10 cellular contexts compared by ENCODE assay signal in genomic region chr15:64455951-64456350, GRCh38. TPM values are rescaled to one million over a fixed set of nuclear protein-coding genes. Genes with fewer than 3 reads are reported as not detected.
A peak's percentile ranks its signal among the peaks of the same experiment; 100 is the strongest.
DNase-seq lines count a peak whose midpoint lies in the region; ATAC-seq and TF ChIP-seq lines count a peak whose summit lies in the region.
"Had no signal": no experiment of that assay in that cellular context is flagged by ENCODE, and none has a peak within 500 bp of the region (broad histone marks: within the 10 kb centered on the region; RNA-seq: fewer than 3 reads in every experiment).

No MANE protein-coding gene starts in this region.

- WGBS in IMR-90 (ENCODE audit: extremely low coverage in 2 of 2, insufficient read length in 1 of 2), 2 experiments = no CpG with 5 or more reads among the region's 3 CpGs
- 81 to 93% methylated on average over 2 to 3 of the region's 3 CpGs for WGBS in endodermal cell (ENCODE audit: insufficient coverage in 1 of 2, insufficient read length in 1 of 2), 2 experiments
- 55 to 86% methylated on average over 3 of the region's 3 CpGs for WGBS in sigmoid colon, 2 donors

- TF ChIP-seq CTCF in IMR-90 (conservative IDR thresholded peaks at IDR 0.05; ENCODE audit: low read depth, low read length) = no peak
- no peak for TF ChIP-seq CTCF in OCI-LY7 (conservative IDR thresholded peaks at IDR 0.05; ENCODE audit: low read length)
- TF ChIP-seq CTCF in endodermal cell (conservative IDR thresholded peaks at IDR 0.05) = no peak
- TF ChIP-seq CTCF in sigmoid colon (IDR thresholded peaks at IDR 0.05) = no peak
- no peak for TF ChIP-seq CTCF in GM20000 (IDR thresholded peaks at IDR 0.05; ENCODE audit: extremely low read depth, missing control alignments)

- POLR2A ChIA-PET in IMR-90 (lab: Charles Lee; ENCODE audit: unreplicated experiment) = no interaction called here
- POLR2A ChIA-PET in OCI-LY7 (lab: Charles Lee) = interaction anchor here (0.6 to 0.8 kb wide), 2 partner anchors 16 to 220 kb away, joined by 3 to 4 read pairs; no protein-coding TSS in a partner anchor

- no peak overlapping the region for H3K56ac ChIP-seq in IMR-90 (ENCODE audit: extremely low read depth, insufficient read depth, low read length)

- H3K4me2 ChIP-seq in IMR-90 (ENCODE audit: low read depth, low read length) (peak overlapping the region; percentile 66), OCI-LY7 (ENCODE audit: low read length) (peak overlapping the region; percentile 76)

- no peak overlapping the region for H3K14ac ChIP-seq in IMR-90 (replicated peaks; ENCODE audit: low read depth, low read length)

- no peak for ATAC-seq in IMR-90 (ENCODE audit: low read depth)
- no peak for ATAC-seq in GM18909 (IDR thresholded peaks at IDR 0.05; ENCODE audit: poor library complexity, unreplicated experiment)

- H3K9ac ChIP-seq in IMR-90 (ENCODE audit: low read depth, low read length) (no peak overlapping the region), endodermal cell (ENCODE audit: extremely low read depth, low read length, poor library complexity, severe bottlenecking) (no peak overlapping the region)

- no peak overlapping the region for H4K8ac ChIP-seq in IMR-90 (ENCODE audit: low read depth in 2 of 2, low read length in 2 of 2)

- no peak for TF ChIP-seq EP300 in sigmoid colon (IDR thresholded peaks at IDR 0.05)

- H4K91ac ChIP-seq in IMR-90 (ENCODE audit: insufficient read depth, low read depth, low read length) = no peak overlapping the region

- no peak overlapping the region for H2BK5ac ChIP-seq in IMR-90 (ENCODE audit: low read depth, low read length, poor library complexity, severe bottlenecking)

- no peak overlapping the region for H2BK20ac ChIP-seq in IMR-90 (ENCODE audit: low read depth, low read length)

- H4K20me1 ChIP-seq in IMR-90 (ENCODE audit: insufficient read depth, low read length) = no peaks in the 10 kb centered on the region
- H4K20me1 ChIP-seq in OCI-LY7 (ENCODE audit: insufficient read depth, low read length) = no peaks in the 10 kb centered on the region

- DNase-seq in IMR-90 = no peak
- DNase-seq in OCI-LY7 (ENCODE audit: low spot score) = peak; percentile 77
- no peak for DNase-seq in endodermal cell
- DNase-seq in sigmoid colon = peak; percentile 65
- DNase-seq in GM20000 (ENCODE audit: low spot score) = no peak
- no peak for DNase-seq in D341Med (ENCODE audit: low spot score)
- DNase-seq: activated T-cell treated with anti-CD3 and anti-CD28 coated beads for 4 hours, NCI-H1105 had no signal

- H3K27ac Mint-ChIP-seq in endodermal cell = no peak overlapping the region

- H3K4ac ChIP-seq in IMR-90 (ENCODE audit: low read depth, low read length) = no peak overlapping the region

- H3K9me3 ChIP-seq in IMR-90 (ENCODE audit: control insufficient read depth, insufficient read depth, low read length) (no peaks in the 10 kb centered on the region), OCI-LY7 (ENCODE audit: low read length) (no peaks in the 10 kb centered on the region), endodermal cell (ENCODE audit: control insufficient read depth, low read length) (no peaks in the 10 kb centered on the region), sigmoid colon (no peaks in the 10 kb centered on the region)
- H3K9me3 ChIP-seq: SJSA1 had no signal

- H3K27ac ChIP-seq in IMR-90 (ENCODE audit: insufficient read depth, low read length) (no peak overlapping the region; the same call in 1 of the 2 replicates), OCI-LY7 (ENCODE audit: low read depth, low read length, poor library complexity, severe bottlenecking) (peak overlapping the region; percentile 76), endodermal cell (ENCODE audit: low read depth, low read length) (peak overlapping the region; percentile 78), sigmoid colon (peak overlapping the region; percentile 41 to 69 (median 54))
- H3K27ac ChIP-seq: SJSA1 had no signal

- H3K36me3 ChIP-seq in IMR-90 (ENCODE audit: control insufficient read depth, insufficient read depth, low read length) (peaks cover 1% of the 10 kb centered on the region; the same call in 1 of the 2 replicates), OCI-LY7 (ENCODE audit: insufficient read depth, low read length) (no peaks in the 10 kb centered on the region), endodermal cell (ENCODE audit: control insufficient read depth, insufficient read depth, low read length) (peaks cover 21% of the 10 kb centered on the region), sigmoid colon (peaks cover 0 to 5% (median 0%) of the 10 kb centered on the region in 4 donors)

- in situ Hi-C loops in IMR-90 (cut with MboI; ENCODE audit: low sequenced_read_pairs) = no loop called here

- no peaks in the 10 kb centered on the region for H3K9me3 Mint-ChIP-seq in endodermal cell

- no peak overlapping the region for H2AK5ac ChIP-seq in IMR-90 (ENCODE audit: low read depth, low read length)

- no peak overlapping the region for H3K18ac ChIP-seq in IMR-90 (ENCODE audit: low read depth, low read length)

- TF ChIP-seq POLR2A in IMR-90 (IDR thresholded peaks at IDR 0.05; ENCODE audit: low read depth, low read length) (no peak), sigmoid colon (IDR thresholded peaks at IDR 0.05) (no peak)

- no peak overlapping the region for H2BK120ac ChIP-seq in IMR-90 (ENCODE audit: low read depth, low read length)

- CTCF ChIA-PET in IMR-90 (lab: Yijun Ruan, JAX) = no interaction called here
- CTCF ChIA-PET in OCI-LY7 (lab: Charles Lee; ENCODE audit: unreplicated experiment) = no interaction called here

- no peak overlapping the region for H3K23ac ChIP-seq in IMR-90 (ENCODE audit: low read depth, low read length)

- H3K9me1 ChIP-seq in IMR-90 (ENCODE audit: insufficient read depth, low read length) = peaks cover 4% of the 10 kb centered on the region; the same call in 1 of the 2 replicates

- H4K5ac ChIP-seq in IMR-90 (ENCODE audit: low read depth, low read length) = no peak overlapping the region

- H2AFZ ChIP-seq in IMR-90 (replicated peaks; ENCODE audit: low read length, poor library complexity) (no peak overlapping the region), OCI-LY7 (ENCODE audit: low read length) (peak overlapping the region; percentile 42; the same call in 1 of the 2 replicates)

- peaks cover 48% of the 10 kb centered on the region for H3K4me1 Mint-ChIP-seq in endodermal cell

- H2AK9ac ChIP-seq in IMR-90 (replicated peaks; ENCODE audit: low read depth, low read length, poor library complexity) = no peak overlapping the region

- H3K27me3 Mint-ChIP-seq in endodermal cell (ENCODE audit: insufficient read depth) = no peaks in the 10 kb centered on the region

- peaks cover 14% of the 10 kb centered on the region for H3K4me1 ChIP-seq in IMR-90 (ENCODE audit: control insufficient read depth, insufficient read depth, low read length)
- peaks cover 56% of the 10 kb centered on the region for H3K4me1 ChIP-seq in OCI-LY7 (ENCODE audit: insufficient read depth, low read length, poor library complexity, severe bottlenecking)
- peaks cover 18% of the 10 kb centered on the region for H3K4me1 ChIP-seq in endodermal cell (ENCODE audit: control insufficient read depth, insufficient read depth, low read length)
- H3K4me1 ChIP-seq in sigmoid colon = peaks cover 4 to 64% (median 53%) of the 10 kb centered on the region in 4 donors

- BruUV-seq in IMR-90 (replicated peaks; lab: Mats Ljungman, UMichigan) = no TSS peak
- BruUV-seq in OCI-LY7 (replicated peaks; lab: Mats Ljungman, UMichigan) = no TSS peak

- H3K79me1 ChIP-seq in IMR-90 (ENCODE audit: low read depth in 1 of 2, low read length in 2 of 2) = peaks cover 10 to 12% of the 10 kb centered on the region in 2 experiments; a peak in 2 of 4 replicates

- no peak for TF ChIP-seq RAD21 in IMR-90 (IDR thresholded peaks at IDR 0.05; ENCODE audit: low read length)

- H3K27me3 ChIP-seq in IMR-90 (ENCODE audit: control insufficient read depth, insufficient read depth, low read length) (no peaks in the 10 kb centered on the region), endodermal cell (ENCODE audit: control insufficient read depth, insufficient read depth, low read length, poor library complexity, severe bottlenecking) (no peaks in the 10 kb centered on the region), sigmoid colon (no peaks in the 10 kb centered on the region)
- H3K27me3 ChIP-seq: SJSA1 had no signal

- H3K9me2 ChIP-seq in OCI-LY7 (ENCODE audit: insufficient read depth, low read length) = no peaks in the 10 kb centered on the region

- intact Hi-C loops in IMR-90 (cut with micrococcal nuclease) (no loop called here), OCI-LY7 (cut with micrococcal nuclease; ENCODE audit: unreplicated experiment) (no loop called here), sigmoid colon (cut with DNase I) (no loop called here)

- H3K36me3 Mint-ChIP-seq in endodermal cell (ENCODE audit: low read depth) = peaks cover 23% of the 10 kb centered on the region

- H3K79me2 ChIP-seq in OCI-LY7 (ENCODE audit: insufficient read depth, low read depth, low read length) = no peaks in the 10 kb centered on the region

- dilution Hi-C loops in IMR-90 (cut with HindIII; ENCODE audit: low sequenced_read_pairs, unreplicated experiment) = no loop called here

- no peak overlapping the region for H3K4me3 Mint-ChIP-seq in endodermal cell

- H2BK15ac ChIP-seq in IMR-90 (ENCODE audit: low read depth, low read length) = no peak overlapping the region

- no peak overlapping the region for H3K4me3 ChIP-seq in IMR-90 (ENCODE audit: insufficient read depth, low read depth, low read length)
- H3K4me3 ChIP-seq in OCI-LY7 (ENCODE audit: low read depth, low read length, poor library complexity, severe bottlenecking) = peak overlapping the region; percentile 35
- H3K4me3 ChIP-seq in endodermal cell (ENCODE audit: low read length) = no peak overlapping the region
- no peak overlapping the region for H3K4me3 ChIP-seq in sigmoid colon
- H3K4me3 ChIP-seq: SJSA1 had no signal

TF ChIP-seq in IMR-90, 13 proteins besides CTCF, POLR2A, EP300 and RAD21 (continues in another document):
- no peak for TF ChIP-seq ELK1 (IDR thresholded peaks at IDR 0.05; ENCODE audit: borderline replicate concordance, low read depth, low read length)

RNA-seq across cellular contexts. Expression of gene ZNF609, which starts 4.4 kb away (rescaled TPM):
- total RNA-seq in IMR-90 (2012; rRNA removed) (10.4 and 12.2 TPM in 2 replicates), OCI-LY7 (2022) (35.1 and 35.4 TPM in 2 replicates), endodermal cell (10 to 100 TPM; 52.3 to 54.8 TPM), sigmoid colon (10 to 100 TPM; 29.6 to 35.2 (median 31.0) TPM)
- polyA plus RNA-seq in IMR-90 (2012; rRNA removed) (12.5 and 12.6 TPM in 2 replicates), sigmoid colon (10 to 100 TPM in 1 of 3 donors, 1 to 10 TPM in 2; 4.8 to 13.5 (median 5.5) TPM)
- 6.4 and 6.7 TPM in 2 replicates for polyA plus RNA-seq in IMR-90 (2012; cell fraction: cytosol; rRNA removed)
- polyA plus RNA-seq in IMR-90 (2012; cell fraction: nucleus; rRNA removed; ENCODE audit: low replicate concordance) = 9.3 and 18.1 TPM in 2 replicates
- total RNA-seq in OCI-LY7 (2014; rRNA removed; shearing (Covaris generic)) = 17.2 and 18.5 TPM in 2 replicates
- polyA plus RNA-seq in endodermal cell (2013, experiment 1 of 2) = 35.4 TPM
- polyA plus RNA-seq in endodermal cell (2013, experiment 2 of 2) = 33.2 TPM

Comparison
In these comparisons a context has a peak if more than half of its experiments do, and no peak if none do; other contexts are left out.
1. DNase-seq: peak in OCI-LY7 (single experiment) and sigmoid colon (single experiment); none in IMR-90 (single experiment), endodermal cell (single experiment), GM20000 (single experiment) and D341Med (single experiment).